ENCODE assay signal across 33 cellular contexts in genomic region chr1:109261006-109261405, GRCh38. TPM values are rescaled to one million over a fixed set of nuclear protein-coding genes. Genes with fewer than 3 reads are reported as not detected.
"Had no signal": no experiment of that assay in that cellular context is flagged by ENCODE, and none has a peak within 500 bp of the region (broad histone marks: within the 10 kb centered on the region; RNA-seq: fewer than 3 reads in every experiment).

No MANE protein-coding gene starts in this region.

- H3K36me3 ChIP-seq: heart left ventricle, lower lobe of right lung, prostate gland, thoracic aorta, upper lobe of left lung had no signal

- H3K27ac ChIP-seq: epithelial cell of prostate, gastroesophageal sphincter, heart left ventricle, lower lobe of right lung, prostate gland, right atrium auricular region, thoracic aorta, upper lobe of left lung had no signal

- H3K27me3 Mint-ChIP-seq: central memory CD8-positive, alpha-beta T cell; naive thymus-derived CD8-positive, alpha-beta T cell had no signal

- DNase-seq: cortex of kidney; effector CD4-positive, alpha-beta T cell; endodermal cell; foreskin fibroblast; hippocampal formation; kidney glomerular epithelial cell; left ventricle myocardium superior; lower lobe of right lung; naive thymus-derived CD8-positive, alpha-beta T cell; nephron progenitor cell; stimulated activated CD4-positive, alpha-beta T cell treated with anti-CD3 and anti-CD28 coated beads, Interleukin-12 subunit alpha, Interleukin-12 subunit beta, amount 100 ng/mL, for 4 hours; stimulated activated CD4-positive, alpha-beta T cell treated with anti-CD3 and anti-CD28 coated beads, Interleukin-2, amount 100 ng/mL, for 24 hours; stimulated activated CD4-positive, alpha-beta T cell treated with anti-CD3 and anti-CD28 coated beads, Interleukin-4, amount 100 ng/mL, for 24 hours; stimulated activated naive CD4-positive, alpha-beta T cell treated with Interleukin-2 at 50 U/mL for 16 hours; upper lobe of left lung had no signal

- H3K9me3 Mint-ChIP-seq: central memory CD8-positive, alpha-beta T cell; endodermal cell; naive thymus-derived CD8-positive, alpha-beta T cell; nephron progenitor cell; stimulated activated effector memory CD8-positive, alpha-beta T cell treated with anti-CD3 and anti-CD28 coated beads, Interleukin-12 subunit alpha, Interleukin-12 subunit beta, amount 100 ng/mL, for 72 hours had no signal

- H3K4me1 ChIP-seq: prostate gland had no signal

- H3K27me3 ChIP-seq: gastroesophageal sphincter, heart left ventricle, right atrium auricular region, tibial nerve, upper lobe of left lung had no signal

- H3K4me3 Mint-ChIP-seq: central memory CD8-positive, alpha-beta T cell; endodermal cell; naive thymus-derived CD8-positive, alpha-beta T cell; nephron progenitor cell; stimulated activated effector memory CD8-positive, alpha-beta T cell treated with anti-CD3 and anti-CD28 coated beads, Interleukin-12 subunit alpha, Interleukin-12 subunit beta, amount 100 ng/mL, for 72 hours had no signal

- H3K4me3 ChIP-seq: gastroesophageal sphincter, heart left ventricle, lower lobe of right lung, prostate gland, right atrium auricular region, smooth muscle cell, thoracic aorta, tibial nerve, upper lobe of left lung had no signal

- FAIRE-seq: islet of Langerhans, urothelium cell line had no signal

- H3K9me3 ChIP-seq: gastroesophageal sphincter, heart left ventricle, lower lobe of right lung, prostate gland, right atrium auricular region, thoracic aorta, tibial nerve, upper lobe of left lung had no signal

- H3K36me3 Mint-ChIP-seq: naive thymus-derived CD8-positive, alpha-beta T cell; stimulated activated effector memory CD8-positive, alpha-beta T cell treated with anti-CD3 and anti-CD28 coated beads, Interleukin-12 subunit alpha, Interleukin-12 subunit beta, amount 100 ng/mL, for 72 hours had no signal

- ATAC-seq: esophagus mucosa; gastroesophageal sphincter; heart left ventricle; left ventricle myocardium superior; lower lobe of right lung; naive thymus-derived CD8-positive, alpha-beta T cell; sciatic nerve; stimulated activated effector memory CD8-positive, alpha-beta T cell treated with anti-CD3 and anti-CD28 coated beads, Interleukin-12 subunit alpha, Interleukin-12 subunit beta, amount 100 ng/mL, for 72 hours had no signal

- H3K4me2 ChIP-seq: smooth muscle cell had no signal

- H3K27ac Mint-ChIP-seq: endodermal cell; naive thymus-derived CD8-positive, alpha-beta T cell; nephron progenitor cell; stimulated activated effector memory CD8-positive, alpha-beta T cell treated with anti-CD3 and anti-CD28 coated beads, Interleukin-12 subunit alpha, Interleukin-12 subunit beta, amount 100 ng/mL, for 72 hours had no signal

RNA-seq across cellular contexts. Expression of gene MYBPHL, which starts 45.8 kb away (rescaled TPM):
- total RNA-seq: dermis microvascular lymphatic vessel endothelial cell; endodermal cell; mesenteric fat pad; myocyte; naive thymus-derived CD8-positive, alpha-beta T cell; osteocyte; prostate gland; smooth muscle cell; tibial nerve had no signal
- polyA plus RNA-seq: naive thymus-derived CD8-positive, alpha-beta T cell; smooth muscle cell had no signal
